ENCODE assay signal across 21 cellular contexts in the genomic region with DNA sequence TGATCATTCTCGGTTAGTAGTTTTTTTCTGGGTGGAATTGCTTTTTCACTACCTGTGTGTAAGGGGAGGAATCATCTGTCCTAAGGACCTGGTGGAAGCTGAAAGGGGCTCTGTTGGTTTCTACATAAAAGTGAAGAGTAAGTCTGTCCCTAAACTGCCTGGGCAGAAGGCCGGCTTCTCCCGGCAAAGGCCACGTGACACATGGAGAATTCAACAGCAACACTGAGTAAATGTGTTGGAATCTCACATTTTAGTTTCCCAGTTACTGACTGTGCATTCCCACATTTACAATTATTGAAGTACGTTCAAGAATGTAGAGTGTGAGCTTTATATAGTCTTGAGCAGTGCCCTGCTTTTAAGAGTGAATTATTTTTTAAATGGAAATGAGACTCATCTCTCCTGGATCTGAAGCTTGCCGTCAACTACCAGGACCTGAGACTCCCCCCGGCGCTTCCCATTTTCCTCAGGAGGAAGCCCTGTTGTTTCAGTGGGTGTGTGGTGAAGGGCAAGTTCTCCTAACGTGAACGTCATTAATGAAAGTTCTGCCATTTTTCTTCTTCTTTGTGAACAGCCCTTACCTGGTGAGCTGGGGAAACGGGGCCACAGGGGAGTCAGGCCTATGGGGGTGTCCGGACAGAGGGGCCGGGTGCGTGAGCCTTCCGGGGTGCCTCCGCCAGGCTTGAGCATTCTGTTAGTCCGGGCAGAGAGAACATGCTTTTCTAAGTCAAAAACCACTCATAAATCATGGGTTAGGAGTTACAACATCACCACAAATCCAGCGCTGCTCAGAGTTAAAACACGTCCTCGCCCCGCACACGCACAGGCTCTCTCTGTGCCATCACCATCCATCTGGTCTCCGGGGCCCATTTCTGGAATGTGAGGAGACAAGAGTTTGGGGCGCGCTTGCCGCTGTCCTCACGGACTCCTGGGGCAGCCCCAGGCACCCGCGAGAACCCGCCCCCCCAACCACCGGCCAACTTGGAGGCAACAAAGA. TPM values are rescaled to one million over a fixed set of nuclear protein-coding genes. Genes with fewer than 3 reads are reported as not detected.
A peak's percentile ranks its signal among the peaks of the same experiment; 100 is the strongest.
DNase-seq lines count a peak whose midpoint lies in the region; ATAC-seq, FAIRE-seq and TF ChIP-seq lines count a peak whose summit lies in the region.
"Had no signal": no experiment of that assay in that cellular context is flagged by ENCODE, and none has a peak within 500 bp of the region (broad histone marks: within the 10 kb centered on the region; RNA-seq: fewer than 3 reads in every experiment).

No MANE protein-coding gene starts in this region.

- H3K27ac Mint-ChIP-seq in chondrocyte (ENCODE audit: unreplicated experiment) = peak overlapping the region; percentile 74
- H3K27ac Mint-ChIP-seq: type B pancreatic cell had no signal

- no peak for FAIRE-seq in kidney (lab: Jason Lieb, UNC)

- no peaks in the 10 kb centered on the region for H3K9me3 Mint-ChIP-seq in chondrocyte (ENCODE audit: low read depth)
- H3K9me3 Mint-ChIP-seq: type B pancreatic cell had no signal

- H3K27ac ChIP-seq in kidney (ENCODE audit: low read depth in 2 of 2, low read length in 2 of 2) (no peak overlapping the region), skin epidermis (peak overlapping the region in 14 of 21 experiments; percentile 13 to 86 (median 52))
- H3K27ac ChIP-seq: HL-60, parathyroid adenoma, VCaP had no signal

- no peaks in the 10 kb centered on the region for H3K9me3 ChIP-seq in kidney (ENCODE audit: control insufficient read depth in 1 of 2, low read length in 2 of 2)
- H3K9me3 ChIP-seq: body of pancreas had no signal

- H3K4me1 ChIP-seq in kidney (ENCODE audit: control insufficient read depth in 1 of 2, insufficient read depth in 1 of 2, low read depth in 1 of 2, low read length in 2 of 2) = no peaks in the 10 kb centered on the region
- H3K4me1 ChIP-seq: parathyroid adenoma had no signal

- no peaks in the 10 kb centered on the region for H3K36me3 Mint-ChIP-seq in chondrocyte (ENCODE audit: low read depth)
- H3K36me3 Mint-ChIP-seq: CD8-positive, alpha-beta memory T cell; naive B cell; type B pancreatic cell had no signal

- intact Hi-C loops in kidney (cut with DNase I) = no loop called here

- no peak for ATAC-seq in GM19395 (IDR thresholded peaks at IDR 0.05; ENCODE audit: unreplicated experiment)
- ATAC-seq: body of pancreas, HCT116 had no signal

- peaks cover 4% of the 10 kb centered on the region for H3K27me3 Mint-ChIP-seq in chondrocyte (ENCODE audit: low read depth)
- H3K27me3 Mint-ChIP-seq: CD8-positive, alpha-beta memory T cell; naive B cell had no signal

- no peak overlapping the region for H3K4me3 Mint-ChIP-seq in chondrocyte (ENCODE audit: unreplicated experiment)
- H3K4me3 Mint-ChIP-seq: CD8-positive, alpha-beta memory T cell; naive B cell; type B pancreatic cell had no signal

- H3K4me1 Mint-ChIP-seq in chondrocyte (ENCODE audit: low read depth) = peaks cover 22% of the 10 kb centered on the region
- H3K4me1 Mint-ChIP-seq: CD8-positive, alpha-beta memory T cell; naive B cell had no signal

- no peak overlapping the region for H3K4me3 ChIP-seq in kidney (ENCODE audit: low read length in 2 of 2)
- peak overlapping the region in 1 of 7 experiments; percentile 4 for H3K4me3 ChIP-seq in skin epidermis
- H3K4me3 ChIP-seq: body of pancreas had no signal

- H3K36me3 ChIP-seq in kidney (ENCODE audit: control insufficient read depth in 1 of 2, insufficient read depth in 2 of 2, low read length in 2 of 2) = no peaks in the 10 kb centered on the region

- DNase-seq in GM04503 (ENCODE audit: low read depth) (peak; percentile 24), chondrocyte (ENCODE audit: low spot score) (no peak), kidney (peak; percentile 42), NCI-H510A (lab: John Stamatoyannopoulos, UW) (no peak), GM10266 (ENCODE audit: extremely low spot score) (no peak)
- no peak for DNase-seq in stimulated activated naive CD4-positive, alpha-beta T cell (lab: John Stamatoyannopoulos, UW)
- DNase-seq: activated naive CD4-positive, alpha-beta T cell treated with anti-CD3 and anti-CD28 coated beads, Interleukin-2, amount 50 U/mL, for 16 hours; activated T-cell treated with anti-CD3 and anti-CD28 coated beads for 4 hours; body of pancreas; CD8-positive, alpha-beta memory T cell; foreskin melanocyte; naive B cell; NCI-H446 treated with DMSO at 0.1 percent for 48 hours; SW 1271 had no signal

- H3K9ac ChIP-seq in kidney (ENCODE audit: low read length in 2 of 2) = no peak overlapping the region
- H3K9ac ChIP-seq: parathyroid adenoma had no signal

- TF ChIP-seq CTCF in chondrocyte (IDR thresholded peaks at IDR 0.05) (no peak), kidney (IDR thresholded peaks at IDR 0.05; ENCODE audit: borderline replicate concordance, extremely low read depth, insufficient read depth) (no peak), GM10266 (IDR thresholded peaks at IDR 0.05; ENCODE audit: control insufficient read depth, insufficient read depth, low read depth, missing control alignments) (no peak)

RNA-seq across cellular contexts. Expression of a gene that starts 56.6 kb away (rescaled TPM):
- total RNA-seq in chondrocyte (56.3 to 148 TPM (median 145 TPM) in 3 replicates), kidney (13.1 TPM)
- polyA plus RNA-seq in kidney (ENCODE audit: insufficient read depth, low read depth, low replicate concordance) = 6.5 TPM
- total RNA-seq: CD8-positive, alpha-beta memory T cell had no signal
- polyA plus RNA-seq: CD8-positive, alpha-beta memory T cell had no signal

Comparison
In these comparisons a context has a peak if more than half of its experiments do, and no peak if none do; other contexts are left out.
1. DNase-seq: peak in GM04503 (single experiment) and kidney (single experiment); none in chondrocyte (single experiment), NCI-H510A (single experiment), stimulated activated naive CD4-positive, alpha-beta T cell (0 of 6) and GM10266 (single experiment).
2. H3K27ac ChIP-seq: peak in skin epidermis (14 of 21); none in kidney (0 of 2).